9 cellular contexts compared by ENCODE assay signal in genomic region chr1:206703647-206704046, GRCh38. TPM values are rescaled to one million over a fixed set of nuclear protein-coding genes. Genes with fewer than 3 reads are reported as not detected.
DNase-seq lines count a peak whose midpoint lies in the region; ATAC-seq, FAIRE-seq and TF ChIP-seq lines count a peak whose summit lies in the region.
"Had no signal": no experiment of that assay in that cellular context is flagged by ENCODE, and none has a peak within 500 bp of the region (broad histone marks: within the 10 kb centered on the region; RNA-seq: fewer than 3 reads in every experiment).

No MANE protein-coding gene starts in this region.

- peak overlapping the region; percentile 63 for H3K27ac Mint-ChIP-seq in activated naive CD8-positive, alpha-beta T cell treated with anti-CD3 and anti-CD28 coated beads for 36 hours

- peak; percentile 64 for DNase-seq in Jurkat, Clone E6-1 (ENCODE audit: low read depth, low spot score)
- DNase-seq in activated naive CD8-positive, alpha-beta T cell treated with anti-CD3 and anti-CD28 coated beads for 36 hours, result peak; percentile 68
- peak; percentile 31 to 42 for DNase-seq in stimulated activated CD4-positive, alpha-beta T cell treated with anti-CD3 and anti-CD28 coated beads, Interleukin-2, amount 100 ng/mL, for 48 hours
- DNase-seq in middle frontal gyrus (ENCODE audit: extremely low spot score, low spot score) (no peak), tibial artery (no peak), D721Med (ENCODE audit: insufficient read length, low spot score) (no peak), GOT3 (lab: John Stamatoyannopoulos, UW) (no peak)
- DNase-seq: heart left ventricle had no signal

- peaks cover 77% of the 10 kb centered on the region for H3K4me1 Mint-ChIP-seq in activated naive CD8-positive, alpha-beta T cell treated with anti-CD3 and anti-CD28 coated beads for 36 hours

- peaks cover 3% of the 10 kb centered on the region for H3K36me3 Mint-ChIP-seq in activated naive CD8-positive, alpha-beta T cell treated with anti-CD3 and anti-CD28 coated beads for 36 hours

- H3K27me3 Mint-ChIP-seq in activated naive CD8-positive, alpha-beta T cell treated with anti-CD3 and anti-CD28 coated beads for 36 hours, result no peaks in the 10 kb centered on the region

- intact Hi-C loops in tibial artery (cut with DNase I; ENCODE audit: low total_unique reads), result no loop called here

- no peak overlapping the region for H3K4me3 ChIP-seq in Jurkat, Clone E6-1 (ENCODE audit: low read length)
- H3K4me3 ChIP-seq in tibial artery, result no peak overlapping the region
- H3K4me3 ChIP-seq: heart left ventricle had no signal

- H3K27me3 ChIP-seq in tibial artery, result no peaks in the 10 kb centered on the region
- H3K27me3 ChIP-seq: heart left ventricle had no signal

- no peaks in the 10 kb centered on the region for H3K9me3 Mint-ChIP-seq in activated naive CD8-positive, alpha-beta T cell treated with anti-CD3 and anti-CD28 coated beads for 36 hours

- peaks cover 18 to 97% (median 77%) of the 10 kb centered on the region in 4 donors for H3K4me1 ChIP-seq in tibial artery

- no peak overlapping the region for H3K27ac ChIP-seq in tibial artery

- no peak for TF ChIP-seq CTCF in tibial artery (IDR thresholded peaks at IDR 0.05)
- TF ChIP-seq CTCF in D721Med (IDR thresholded peaks at IDR 0.05; ENCODE audit: insufficient read depth, missing control alignments), result no peak

- H3K4me3 Mint-ChIP-seq in activated naive CD8-positive, alpha-beta T cell treated with anti-CD3 and anti-CD28 coated beads for 36 hours, result peak overlapping the region; percentile 23

- FAIRE-seq in D721Med (lab: Jason Lieb, UNC), result no peak

- H3K36me3 ChIP-seq in tibial artery, result no peaks in the 10 kb centered on the region

- peak; percentile 70 for ATAC-seq in GM18909 (IDR thresholded peaks at IDR 0.05; ENCODE audit: poor library complexity, unreplicated experiment)
- ATAC-seq: heart left ventricle had no signal

- no peaks in the 10 kb centered on the region for H3K9me3 ChIP-seq in tibial artery
- H3K9me3 ChIP-seq: heart left ventricle had no signal

RNA-seq across cellular contexts. Expression of gene MAPKAPK2, which starts 18.9 kb away (rescaled TPM):
- polyA plus RNA-seq in Jurkat, Clone E6-1 (2012; ENCODE audit: insufficient read depth, insufficient read length), result 42.0 TPM
- total RNA-seq in activated naive CD8-positive, alpha-beta T cell treated with anti-CD3 and anti-CD28 coated beads for 36 hours, result 10 to 100 TPM; 53.5 to 57.8 TPM

Comparison
In these comparisons a context has a peak if more than half of its experiments do, and no peak if none do; other contexts are left out.
1. DNase-seq: peak in Jurkat, Clone E6-1 (single experiment), activated naive CD8-positive, alpha-beta T cell treated with anti-CD3 and anti-CD28 coated beads for 36 hours (single experiment) and stimulated activated CD4-positive, alpha-beta T cell treated with anti-CD3 and anti-CD28 coated beads, Interleukin-2, amount 100 ng/mL, for 48 hours (2 of 2); none in middle frontal gyrus (single experiment), tibial artery (0 of 2), D721Med (single experiment) and GOT3 (single experiment).